Comparison of ENCODE assay signal across 38 cellular contexts in genomic region chr1:34617717-34618116, GRCh38.
"Had no signal": no experiment of that assay in that cellular context is flagged by ENCODE, and none has a peak within 500 bp of the region (broad histone marks: within the 10 kb centered on the region; RNA-seq: fewer than 3 reads in every experiment).

No MANE protein-coding gene starts in this region.

- H3K9me3 ChIP-seq: Peyer's patch, SJSA1 had no signal

- ATAC-seq: activated CD8-positive, alpha-beta memory T cell treated with anti-CD3 and anti-CD28 coated beads, Interleukin-2, amount 10 ng/mL, durations not matched to agents 7 days and 5 days; activated T-cell treated with anti-CD3 and anti-CD28 coated beads, Interleukin-2, amount 50 U/mL, for 72 hours; activated T-helper 17 cell treated with anti-CD3 and anti-CD28 coated beads, Interleukin-2, amount 50 U/mL, for 72 hours; PC-3; SK-N-SH treated with all-trans-retinoic acid at 6 μM for 48 hours had no signal

- H3K4me1 ChIP-seq: Peyer's patch, SJSA1 had no signal

- DNase-seq: activated CD4-positive, alpha-beta memory T cell treated with anti-CD3 and anti-CD28 coated beads, Interleukin-2, amount 10 ng/mL, durations not matched to agents 7 days and 5 days; activated CD4-positive, alpha-beta T cell treated with anti-CD3 and anti-CD28 coated beads for 1 hour; activated CD4-positive, alpha-beta T cell treated with anti-CD3 and anti-CD28 coated beads for 48 hours; activated CD4-positive, CD25-positive, alpha-beta regulatory T cell; activated CD8-positive, alpha-beta memory T cell treated with anti-CD3 and anti-CD28 coated beads for 24 hours; activated CD8-positive, alpha-beta memory T cell treated with anti-CD3 and anti-CD28 coated beads, Interleukin-2, amount 10 ng/mL, durations not matched to agents 7 days and 5 days; activated CD8-positive, alpha-beta memory T cell treated with anti-CD3 and anti-CD28 coated beads, Interleukin-2, amount 50 U/mL, for 48 hours; activated effector memory CD4-positive, alpha-beta T cell treated with anti-CD3 and anti-CD28 coated beads, Interleukin-2, amount 50 U/mL, for 16 hours; activated naive CD4-positive, alpha-beta T cell; activated naive CD4-positive, alpha-beta T cell treated with anti-CD3 and anti-CD28 coated beads, Interleukin-2, amount 50 U/mL, for 16 hours; activated naive CD8-positive, alpha-beta T cell treated with anti-CD3 and anti-CD28 coated beads for 36 hours; activated T-cell treated with anti-CD3 and anti-CD28 coated beads, Interleukin-2, amount 50 U/mL, for 72 hours; amniotic stem cell; aorta; brain microvascular endothelial cell; central memory CD4-positive, alpha-beta T cell; Karpas-422; NCI-H1048; NCI-H1105 treated with DMSO at 0.1 percent for 48 hours; NCI-H1436; NCI-H1694; NCI-H1930; NCI-H2081 treated with DMSO at 0.1 percent for 48 hours; NCI-H226; NCI-H524 treated with DMSO at 0.1 percent for 48 hours; NCI-H748 treated with DMSO at 0.1 percent for 48 hours; NK-92 treated with Interleukin-12 subunit alpha and Interleukin-12 subunit beta, amount 100 ng/mL, for 24 hours; PC-3; Peyer's patch; RPMI8226; SHP77 treated with DMSO at 0.1 percent for 48 hours; T-helper 1 cell; T-helper 2 cell; T-helper 9 cell; WERI-Rb-1 had no signal

- H3K27me3 ChIP-seq: brain microvascular endothelial cell, Peyer's patch, SJSA1 had no signal

- H3K27ac ChIP-seq: brain microvascular endothelial cell, Peyer's patch, SJSA1, WERI-Rb-1 had no signal

- H3K36me3 ChIP-seq: brain microvascular endothelial cell, Peyer's patch, SJSA1, WERI-Rb-1 had no signal

- H3K4me3 ChIP-seq: Peyer's patch, SJSA1 had no signal
